8 cellular contexts compared by ENCODE assay signal in genomic region chr5:1385395-1386273, GRCh38. TPM values are rescaled to one million over a fixed set of nuclear protein-coding genes. Genes with fewer than 3 reads are reported as not detected.
A peak's percentile ranks its signal among the peaks of the same experiment; 100 is the strongest.
DNase-seq lines count a peak whose midpoint lies in the region; ATAC-seq and TF ChIP-seq lines count a peak whose summit lies in the region.

No MANE protein-coding gene starts in this region.

- no peaks in the 10 kb centered on the region for H3K36me3 ChIP-seq in liver (ENCODE audit: control insufficient read depth in 4 of 4, insufficient read depth in 3 of 4, low read depth in 1 of 4, low read length in 3 of 4)

- H3K27ac ChIP-seq in 22Rv1 (peak overlapping the region; percentile 57), liver (ENCODE audit: low read depth in 1 of 2, low read length in 2 of 2) (peak overlapping the region; percentile 22 to 59)

- WGBS in liver: 13% methylated on average over 48 of the region's 48 CpGs

- no peaks in the 10 kb centered on the region for H3K9me3 ChIP-seq in liver (ENCODE audit: control insufficient read depth in 4 of 4, low read length in 3 of 4)

- TF ChIP-seq CTCF in 22Rv1 (IDR thresholded peaks at IDR 0.05): no peak
- TF ChIP-seq CTCF in liver (IDR thresholded peaks at IDR 0.05; ENCODE audit: low read depth, low read length, missing input control): no peak

- DNase-seq in NCI-H2227 (lab: John Stamatoyannopoulos, UW; ENCODE audit: unreplicated experiment): peak; percentile 91
- peak; percentile 88 for DNase-seq in activated CD4-positive, alpha-beta T cell treated with anti-CD3 and anti-CD28 coated beads for 48 hours
- peak; percentile 49 for DNase-seq in dedifferentiated amniotic fluid mesenchymal stem cell (ENCODE audit: extremely low spot score)
- DNase-seq in stimulated activated CD4-positive, alpha-beta T cell treated with anti-CD3 and anti-CD28 coated beads, Interleukin-4, amount 100 ng/mL, for 24 hours: peak; percentile 83

- H3K4me3 ChIP-seq in liver (ENCODE audit: low read depth in 1 of 3, low read length in 3 of 3): peak overlapping the region in 2 of 3 donors; percentile 61 to 66

- peak overlapping the region; percentile 36 to 43 for H3K9ac ChIP-seq in liver (ENCODE audit: low read depth in 1 of 2, low read length in 2 of 2)

- peaks cover 1 to 13% (median 8%) of the 10 kb centered on the region in 4 donors for H3K4me1 ChIP-seq in liver (ENCODE audit: control insufficient read depth in 4 of 4, insufficient read depth in 4 of 4, low read length in 3 of 4)

- TF ChIP-seq RAD21 in liver (IDR thresholded peaks at IDR 0.05): peak in 1 of 2 donors; percentile 36

- ATAC-seq in GM18517 (IDR thresholded peaks at IDR 0.05; ENCODE audit: unreplicated experiment): peak; percentile 73
- ATAC-seq in HG03039 (IDR thresholded peaks at IDR 0.05; ENCODE audit: unreplicated experiment): peak; percentile 92

- H3K27me3 ChIP-seq in liver (ENCODE audit: control insufficient read depth in 4 of 4, insufficient read depth in 4 of 4, low read length in 3 of 4): no peaks in the 10 kb centered on the region

TF ChIP-seq in liver, 16 proteins besides CTCF, POLR2A, EP300 and RAD21:
- TF ChIP-seq, protein P1, sequence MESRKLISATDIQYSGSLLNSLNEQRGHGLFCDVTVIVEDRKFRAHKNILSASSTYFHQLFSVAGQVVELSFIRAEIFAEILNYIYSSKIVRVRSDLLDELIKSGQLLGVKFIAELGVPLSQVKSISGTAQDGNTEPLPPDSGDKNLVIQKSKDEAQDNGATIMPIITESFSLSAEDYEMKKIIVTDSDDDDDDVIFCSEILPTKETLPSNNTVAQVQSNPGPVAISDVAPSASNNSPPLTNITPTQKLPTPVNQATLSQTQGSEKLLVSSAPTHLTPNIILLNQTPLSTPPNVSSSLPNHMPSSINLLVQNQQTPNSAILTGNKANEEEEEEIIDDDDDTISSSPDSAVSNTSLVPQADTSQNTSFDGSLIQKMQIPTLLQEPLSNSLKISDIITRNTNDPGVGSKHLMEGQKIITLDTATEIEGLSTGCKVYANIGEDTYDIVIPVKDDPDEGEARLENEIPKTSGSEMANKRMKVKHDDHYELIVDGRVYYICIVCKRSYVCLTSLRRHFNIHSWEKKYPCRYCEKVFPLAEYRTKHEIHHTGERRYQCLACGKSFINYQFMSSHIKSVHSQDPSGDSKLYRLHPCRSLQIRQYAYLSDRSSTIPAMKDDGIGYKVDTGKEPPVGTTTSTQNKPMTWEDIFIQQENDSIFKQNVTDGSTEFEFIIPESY (IDR thresholded peaks at IDR 0.05): no peak
- no peak for TF ChIP-seq HNF4G (IDR thresholded peaks at IDR 0.05)
- TF ChIP-seq JUND (IDR thresholded peaks at IDR 0.05): no peak
- TF ChIP-seq SP1 (IDR thresholded peaks at IDR 0.05): peak; percentile 68
- peak; percentile 47 to 52 for TF ChIP-seq HNF4A (conservative IDR thresholded peaks at IDR 0.05)
- TF ChIP-seq MAX (IDR thresholded peaks at IDR 0.05): no peak
- TF ChIP-seq, protein P2, sequence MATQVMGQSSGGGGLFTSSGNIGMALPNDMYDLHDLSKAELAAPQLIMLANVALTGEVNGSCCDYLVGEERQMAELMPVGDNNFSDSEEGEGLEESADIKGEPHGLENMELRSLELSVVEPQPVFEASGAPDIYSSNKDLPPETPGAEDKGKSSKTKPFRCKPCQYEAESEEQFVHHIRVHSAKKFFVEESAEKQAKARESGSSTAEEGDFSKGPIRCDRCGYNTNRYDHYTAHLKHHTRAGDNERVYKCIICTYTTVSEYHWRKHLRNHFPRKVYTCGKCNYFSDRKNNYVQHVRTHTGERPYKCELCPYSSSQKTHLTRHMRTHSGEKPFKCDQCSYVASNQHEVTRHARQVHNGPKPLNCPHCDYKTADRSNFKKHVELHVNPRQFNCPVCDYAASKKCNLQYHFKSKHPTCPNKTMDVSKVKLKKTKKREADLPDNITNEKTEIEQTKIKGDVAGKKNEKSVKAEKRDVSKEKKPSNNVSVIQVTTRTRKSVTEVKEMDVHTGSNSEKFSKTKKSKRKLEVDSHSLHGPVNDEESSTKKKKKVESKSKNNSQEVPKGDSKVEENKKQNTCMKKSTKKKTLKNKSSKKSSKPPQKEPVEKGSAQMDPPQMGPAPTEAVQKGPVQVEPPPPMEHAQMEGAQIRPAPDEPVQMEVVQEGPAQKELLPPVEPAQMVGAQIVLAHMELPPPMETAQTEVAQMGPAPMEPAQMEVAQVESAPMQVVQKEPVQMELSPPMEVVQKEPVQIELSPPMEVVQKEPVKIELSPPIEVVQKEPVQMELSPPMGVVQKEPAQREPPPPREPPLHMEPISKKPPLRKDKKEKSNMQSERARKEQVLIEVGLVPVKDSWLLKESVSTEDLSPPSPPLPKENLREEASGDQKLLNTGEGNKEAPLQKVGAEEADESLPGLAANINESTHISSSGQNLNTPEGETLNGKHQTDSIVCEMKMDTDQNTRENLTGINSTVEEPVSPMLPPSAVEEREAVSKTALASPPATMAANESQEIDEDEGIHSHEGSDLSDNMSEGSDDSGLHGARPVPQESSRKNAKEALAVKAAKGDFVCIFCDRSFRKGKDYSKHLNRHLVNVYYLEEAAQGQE (IDR thresholded peaks at IDR 0.05): peak; percentile 50
- TF ChIP-seq GABPA (IDR thresholded peaks at IDR 0.05 in 1 of 2, conservative IDR thresholded peaks at IDR 0.05 in 1 of 2): peak in 1 of 2 donors; percentile 23
- no peak for TF ChIP-seq ATF3 (IDR thresholded peaks at IDR 0.05)
- no peak for TF ChIP-seq FOXA1 (IDR thresholded peaks at IDR 0.05)

RNA-seq across cellular contexts. Expression of gene CLPTM1L, which starts 40.7 kb away (rescaled TPM):
- total RNA-seq in liver: 100 to 1,000 TPM; 135 to 255 TPM
- 100 to 1,000 TPM in 1 of 2 donors, 10 to 100 TPM in 1; 69.2 to 157 TPM for polyA plus RNA-seq in liver

RNA-seq across cellular contexts. Expression of gene SLC6A3, which starts 59.6 kb away (rescaled TPM):
- not detected for total RNA-seq in liver
- polyA plus RNA-seq in liver: not detected

Comparison
In these comparisons a context has a peak if more than half of its experiments do, and no peak if none do; other contexts are left out.
1. Peak in every context shown above with its lines: DNase-seq, ATAC-seq, H3K4me3 ChIP-seq and H3K27ac ChIP-seq.